ENCODE assay signal across 8 cellular contexts in the genomic region with DNA sequence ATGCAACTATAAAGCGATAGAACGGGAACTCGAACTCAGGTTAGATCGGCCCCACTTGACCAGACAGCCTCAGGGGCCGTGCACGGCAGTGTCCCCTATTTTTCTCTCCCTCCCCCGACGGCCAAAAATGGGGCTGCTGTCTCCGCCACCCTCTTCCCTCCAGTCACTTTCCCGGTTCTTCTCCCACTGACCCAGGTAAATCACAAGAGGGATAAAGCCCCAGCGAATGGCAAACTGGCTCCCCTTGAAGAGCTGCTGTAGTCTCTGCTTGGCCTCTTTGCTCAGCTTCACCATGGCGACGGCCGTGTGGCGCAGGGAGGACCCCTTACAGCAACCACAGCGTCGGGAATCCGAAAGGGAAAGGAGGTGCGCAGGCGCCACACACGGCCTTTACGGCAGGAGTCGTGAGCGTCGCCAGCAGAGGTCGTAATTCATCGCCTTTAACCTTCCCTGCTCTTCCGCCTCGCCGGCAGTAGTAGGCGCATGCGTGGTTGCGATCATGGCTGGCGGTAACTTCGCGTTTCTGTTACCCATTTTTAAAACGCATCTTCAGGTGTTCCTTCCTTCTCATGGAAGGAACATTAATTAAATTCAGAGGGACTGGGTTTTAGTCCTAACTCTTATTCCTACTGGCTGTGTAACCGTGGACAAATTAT. TPM values are rescaled to one million over a fixed set of nuclear protein-coding genes. Genes with fewer than 3 reads are reported as not detected.
A peak's percentile ranks its signal among the peaks of the same experiment; 100 is the strongest.
DNase-seq lines count a peak whose midpoint lies in the region; ATAC-seq, FAIRE-seq and TF ChIP-seq lines count a peak whose summit lies in the region.

A gene (minus strand): TSS at position 364 of the 656 bp plus-strand sequence. CDS start 70 bp downstream, at position 294.

- no TSS peak for BruUV-seq in OCI-LY7 (replicated peaks; lab: Mats Ljungman, UMichigan)
- BruUV-seq in endothelial cell of umbilical vein (replicated peaks; lab: Mats Ljungman, UMichigan), result no TSS peak

- no peaks in the 10 kb centered on the region for H3K9me1 ChIP-seq in endothelial cell of umbilical vein (replicated peaks; ENCODE audit: control insufficient read depth, extremely low read depth, insufficient read depth, low read length)

- intact Hi-C loops in OCI-LY7 (cut with micrococcal nuclease; ENCODE audit: unreplicated experiment) (loop anchor here (1.0 to 2.0 kb wide), 3 partner anchors 32 to 233 kb away; a partner anchor contains a TSS), endothelial cell of umbilical vein (cut with micrococcal nuclease) (loop anchor here (1.0 to 2.0 kb wide), 5 partner anchors 32 to 261 kb away; no protein-coding TSS in a partner anchor)

- H3K27me3 ChIP-seq in endothelial cell of umbilical vein (ENCODE audit: control insufficient read depth in 2 of 2, insufficient read depth in 2 of 2, low read length in 2 of 2), result peaks cover 2 to 11% of the 10 kb centered on the region in 2 experiments

- H4K20me1 ChIP-seq in OCI-LY7 (ENCODE audit: insufficient read depth, low read length) (no peaks in the 10 kb centered on the region), endothelial cell of umbilical vein (replicated peaks; ENCODE audit: control insufficient read depth, extremely low read depth, insufficient read depth, low read length) (no peaks in the 10 kb centered on the region)

- POLR2A ChIA-PET in OCI-LY7 (lab: Charles Lee), result interaction anchor here (0.5 to 3.5 kb wide), 4 partner anchors 25 to 283 kb away, joined by 3 to 10 read pairs (median 4); a partner anchor contains a TSS
- POLR2A ChIA-PET in endothelial cell of umbilical vein (lab: Charles Lee), result no interaction called here

- peak within 1 kb of the TSS; percentile 77 for H3K4me3 ChIP-seq in OCI-LY7 (ENCODE audit: low read depth, low read length, poor library complexity, severe bottlenecking)
- peak within 1 kb of the TSS; percentile 50 to 93 (median 75) for H3K4me3 ChIP-seq in endothelial cell of umbilical vein (replicated peaks in 1 of 3; ENCODE audit: insufficient read depth in 1 of 3, low read depth in 1 of 3, low read length in 3 of 3)

- TF ChIP-seq POLR2A in endothelial cell of umbilical vein (IDR thresholded peaks at IDR 0.05; ENCODE audit: low read depth, low read length), result peak; percentile 95

- H3K36me3 ChIP-seq in OCI-LY7 (ENCODE audit: insufficient read depth, low read length) (peaks cover 8% of the 10 kb centered on the region), endothelial cell of umbilical vein (ENCODE audit: control insufficient read depth in 2 of 2, extremely low read depth in 1 of 2, insufficient read depth in 2 of 2, low read length in 2 of 2) (no peaks in the 10 kb centered on the region)

- peak within 1 kb of the TSS; percentile 39 for H3K27ac ChIP-seq in OCI-LY7 (ENCODE audit: low read depth, low read length, poor library complexity, severe bottlenecking)
- H3K27ac ChIP-seq in endothelial cell of umbilical vein (ENCODE audit: insufficient read depth, low read depth, low read length), result peak within 1 kb of the TSS; percentile 60

- no peaks in the 10 kb centered on the region for H3K9me2 ChIP-seq in OCI-LY7 (ENCODE audit: insufficient read depth, low read length)

- H3K9me3 ChIP-seq in OCI-LY7 (ENCODE audit: low read length) (no peaks in the 10 kb centered on the region), endothelial cell of umbilical vein (replicated peaks; ENCODE audit: control insufficient read depth, insufficient read depth, low read length) (no peaks in the 10 kb centered on the region)

- H3K79me2 ChIP-seq in OCI-LY7 (ENCODE audit: insufficient read depth, low read depth, low read length) (peaks cover 30% of the 10 kb centered on the region), endothelial cell of umbilical vein (ENCODE audit: control insufficient read depth, insufficient read depth, low read length) (peaks cover 30% of the 10 kb centered on the region)

- FAIRE-seq in endothelial cell of umbilical vein (lab: Jason Lieb, UNC), result peak; percentile 99

- peak; percentile 73 for ATAC-seq in GM21526 (IDR thresholded peaks at IDR 0.05; ENCODE audit: low FRiP score, unreplicated experiment)

- peak; percentile 95 for DNase-seq in DMS 273 treated with DMSO at 0.1 percent for 48 hours (lab: John Stamatoyannopoulos, UW)
- DNase-seq in HuH-7.5 (ENCODE audit: low spot score), result peak; percentile 89
- peak; percentile 98 for DNase-seq in OCI-LY7 (ENCODE audit: low spot score)
- DNase-seq in activated T-cell treated with anti-CD3 and anti-CD28 coated beads for 1 hour (ENCODE audit: low read depth), result peak; percentile 78
- peak; percentile 99 for DNase-seq in endothelial cell of umbilical vein (ENCODE audit: low read depth, low spot score)
- peak; percentile 97 for DNase-seq in midbrain (lab: John Stamatoyannopoulos, UW)
- peak; percentile 67 to 81 for DNase-seq in stimulated activated CD8-positive, alpha-beta memory T cell treated with anti-CD3 and anti-CD28 coated beads, Interleukin-2, amount 100 ng/mL, for 1 hour (ENCODE audit: low read depth in 2 of 2)

- CTCF ChIA-PET in OCI-LY7 (lab: Charles Lee; ENCODE audit: unreplicated experiment), result interaction anchor here (1.4 kb wide), 1 partner anchor 232 kb away, joined by 3 read pairs; no protein-coding TSS in a partner anchor
- CTCF ChIA-PET in endothelial cell of umbilical vein (lab: Charles Lee), result interaction anchor here (1.0 to 2.8 kb wide), 5 partner anchors 11 to 232 kb away, joined by 3 to 16 read pairs (median 4); a partner anchor contains a TSS

- H3K4me1 ChIP-seq in OCI-LY7 (ENCODE audit: insufficient read depth, low read length, poor library complexity, severe bottlenecking) (peaks cover 29% of the 10 kb centered on the region), endothelial cell of umbilical vein (ENCODE audit: control insufficient read depth, extremely low read depth, insufficient read depth, low read length) (peaks cover 5% of the 10 kb centered on the region)

- H3K4me2 ChIP-seq in OCI-LY7 (ENCODE audit: low read length) (peak within 1 kb of the TSS; percentile 87), endothelial cell of umbilical vein (ENCODE audit: insufficient read depth, low read length) (peak within 1 kb of the TSS; percentile 83)

- peak within 1 kb of the TSS; percentile 93 for H2AFZ ChIP-seq in OCI-LY7 (ENCODE audit: low read length)
- H2AFZ ChIP-seq in endothelial cell of umbilical vein (ENCODE audit: low read depth, low read length), result peak within 1 kb of the TSS; percentile 77

- TF ChIP-seq CTCF in OCI-LY7 (conservative IDR thresholded peaks at IDR 0.05; ENCODE audit: low read length), result peak; percentile 51
- TF ChIP-seq CTCF in endothelial cell of umbilical vein (IDR thresholded peaks at IDR 0.05; ENCODE audit: extremely low read depth in 1 of 2, insufficient read depth in 1 of 2, low read depth in 1 of 2, low read length in 2 of 2), result no peak

- dilution Hi-C loops in endothelial cell of umbilical vein (cut with MboI; ENCODE audit: extremely low pct_ligation_motif_present, low sequenced_read_pairs), result no loop called here

- H3K9ac ChIP-seq in endothelial cell of umbilical vein (replicated peaks; ENCODE audit: extremely low read depth, insufficient read depth, low read length), result peak within 1 kb of the TSS; percentile 78

TF ChIP-seq in endothelial cell of umbilical vein, 7 proteins besides CTCF, POLR2A, EP300 and RAD21:
- TF ChIP-seq JUN (IDR thresholded peaks at IDR 0.05; ENCODE audit: borderline replicate concordance, insufficient read depth, insufficient read length, low read depth) (no peak), POLR2AphosphoS5 (IDR thresholded peaks at IDR 0.05; ENCODE audit: insufficient read depth, low read depth, low read length) (peak; percentile 84)

RNA-seq across cellular contexts. Expression of the gene that starts here (rescaled TPM):
- 184 and 195 TPM in 2 replicates for total RNA-seq in OCI-LY7 (2014; rRNA removed; shearing (Covaris generic))
- total RNA-seq in OCI-LY7 (2022) (189 and 202 TPM in 2 replicates), endothelial cell of umbilical vein (185 and 200 TPM in 2 replicates)
- polyA plus RNA-seq in endothelial cell of umbilical vein, result 293 and 528 TPM in 2 replicates
- 298 and 304 TPM in 2 replicates for polyA plus RNA-seq in endothelial cell of umbilical vein (2011; cell fraction: cytosol; rRNA removed)
- polyA plus RNA-seq in endothelial cell of umbilical vein (2011; cell fraction: nucleus; rRNA removed), result 79.8 and 107 TPM in 2 replicates
- 590 and 618 TPM in 2 replicates for polyA plus RNA-seq in endothelial cell of umbilical vein (2012)
- 79.6 and 129 TPM in 2 replicates for polyA minus RNA-seq in endothelial cell of umbilical vein
- polyA minus RNA-seq in endothelial cell of umbilical vein (2011; cell fraction: cytosol; rRNA and poly(A)+ RNA removed), result 45.8 TPM
- polyA minus RNA-seq in endothelial cell of umbilical vein (2011; cell fraction: nucleus; rRNA and poly(A)+ RNA removed), result 14.1 and 20.1 TPM in 2 replicates

Comparison
In these comparisons a context has a peak if more than half of its experiments do, and no peak if none do; other contexts are left out.
1. Peak in every context shown above with its lines: DNase-seq, ATAC-seq, H3K4me3 ChIP-seq and H3K27ac ChIP-seq.